ENCODE assay signal across 3 cellular contexts in genomic region chr5:150658699-150659265, GRCh38.
TF ChIP-seq lines count a peak whose summit lies in the region.

No MANE protein-coding gene starts in this region.

TF ChIP-seq in SK-N-SH treated with all-trans-retinoic acid at 6 μM for 48 hours, 23 proteins besides CTCF, POLR2A, EP300 and RAD21 (continues in another document):
- TF ChIP-seq PATZ1 (CRISPR knock-in tag; IDR thresholded peaks at IDR 0.05; ENCODE audit: borderline replicate concordance) (no peak), ARNTL (CRISPR knock-in tag; IDR thresholded peaks at IDR 0.05; ENCODE audit: borderline replicate concordance, low read depth) (no peak), CREB5 (CRISPR knock-in tag; IDR thresholded peaks at IDR 0.05; ENCODE audit: low read depth) (no peak), PPARA (CRISPR knock-in tag; IDR thresholded peaks at IDR 0.05; ENCODE audit: borderline replicate concordance) (no peak), RARB (CRISPR knock-in tag; IDR thresholded peaks at IDR 0.05) (no peak), POU6F1 (CRISPR knock-in tag; IDR thresholded peaks at IDR 0.05; ENCODE audit: borderline replicate concordance, low read depth) (no peak), SNAI2 (CRISPR knock-in tag; IDR thresholded peaks at IDR 0.05) (no peak), TOX (CRISPR knock-in tag; IDR thresholded peaks at IDR 0.05; ENCODE audit: borderline replicate concordance) (no peak), GLIS3 (CRISPR knock-in tag; IDR thresholded peaks at IDR 0.05) (no peak), ZFP30 (CRISPR knock-in tag; IDR thresholded peaks at IDR 0.05) (no peak), ZNF8 (CRISPR knock-in tag; IDR thresholded peaks at IDR 0.05) (no peak), ESRRG (CRISPR knock-in tag; IDR thresholded peaks at IDR 0.05) (no peak)

TF ChIP-seq in SK-N-SH, 30 proteins besides CTCF, POLR2A, EP300 and RAD21:
- TF ChIP-seq MAX (IDR thresholded peaks at IDR 0.05; ENCODE audit: low read depth) = no peak
- no peak for TF ChIP-seq USF2 (IDR thresholded peaks at IDR 0.05; ENCODE audit: borderline replicate concordance, low read depth, low read length)
- TF ChIP-seq TEAD4 (IDR thresholded peaks at IDR 0.05; ENCODE audit: borderline replicate concordance, insufficient read depth) = no peak
- TF ChIP-seq SIN3A (IDR thresholded peaks at IDR 0.05; ENCODE audit: borderline replicate concordance, low read depth, low read length) = no peak
- TF ChIP-seq, protein P1, sequence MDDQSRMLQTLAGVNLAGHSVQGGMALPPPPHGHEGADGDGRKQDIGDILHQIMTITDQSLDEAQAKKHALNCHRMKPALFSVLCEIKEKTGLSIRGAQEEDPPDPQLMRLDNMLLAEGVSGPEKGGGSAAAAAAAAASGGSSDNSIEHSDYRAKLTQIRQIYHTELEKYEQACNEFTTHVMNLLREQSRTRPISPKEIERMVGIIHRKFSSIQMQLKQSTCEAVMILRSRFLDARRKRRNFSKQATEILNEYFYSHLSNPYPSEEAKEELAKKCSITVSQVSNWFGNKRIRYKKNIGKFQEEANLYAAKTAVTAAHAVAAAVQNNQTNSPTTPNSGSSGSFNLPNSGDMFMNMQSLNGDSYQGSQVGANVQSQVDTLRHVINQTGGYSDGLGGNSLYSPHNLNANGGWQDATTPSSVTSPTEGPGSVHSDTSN (IDR thresholded peaks at IDR 0.05) = no peak
- TF ChIP-seq MXI1 (IDR thresholded peaks at IDR 0.05; ENCODE audit: low read depth, low read length) = no peak
- TF ChIP-seq CHD2 (IDR thresholded peaks at IDR 0.05; ENCODE audit: low read length, partially characterized antibody) = no peak
- no peak for TF ChIP-seq NRF1 (IDR thresholded peaks at IDR 0.05; ENCODE audit: low read depth, low read length)
- TF ChIP-seq FOXJ3 (CRISPR knock-in tag; IDR thresholded peaks at IDR 0.05) = no peak
- no peak for TF ChIP-seq RFX5 (IDR thresholded peaks at IDR 0.05; ENCODE audit: low read length)
- TF ChIP-seq, protein P2, sequence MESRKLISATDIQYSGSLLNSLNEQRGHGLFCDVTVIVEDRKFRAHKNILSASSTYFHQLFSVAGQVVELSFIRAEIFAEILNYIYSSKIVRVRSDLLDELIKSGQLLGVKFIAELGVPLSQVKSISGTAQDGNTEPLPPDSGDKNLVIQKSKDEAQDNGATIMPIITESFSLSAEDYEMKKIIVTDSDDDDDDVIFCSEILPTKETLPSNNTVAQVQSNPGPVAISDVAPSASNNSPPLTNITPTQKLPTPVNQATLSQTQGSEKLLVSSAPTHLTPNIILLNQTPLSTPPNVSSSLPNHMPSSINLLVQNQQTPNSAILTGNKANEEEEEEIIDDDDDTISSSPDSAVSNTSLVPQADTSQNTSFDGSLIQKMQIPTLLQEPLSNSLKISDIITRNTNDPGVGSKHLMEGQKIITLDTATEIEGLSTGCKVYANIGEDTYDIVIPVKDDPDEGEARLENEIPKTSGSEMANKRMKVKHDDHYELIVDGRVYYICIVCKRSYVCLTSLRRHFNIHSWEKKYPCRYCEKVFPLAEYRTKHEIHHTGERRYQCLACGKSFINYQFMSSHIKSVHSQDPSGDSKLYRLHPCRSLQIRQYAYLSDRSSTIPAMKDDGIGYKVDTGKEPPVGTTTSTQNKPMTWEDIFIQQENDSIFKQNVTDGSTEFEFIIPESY (IDR thresholded peaks at IDR 0.05; ENCODE audit: borderline replicate concordance, low read depth) = no peak
- no peak for TF ChIP-seq REST (IDR thresholded peaks at IDR 0.05; ENCODE audit: low read depth, low read length)
- TF ChIP-seq FOSL2 (IDR thresholded peaks at IDR 0.05; ENCODE audit: borderline replicate concordance, low read depth) = no peak
- TF ChIP-seq RCOR1 (IDR thresholded peaks at IDR 0.05; ENCODE audit: low read length) = no peak
- TF ChIP-seq FOXM1 (IDR thresholded peaks at IDR 0.05; ENCODE audit: low read depth) = no peak
- no peak for TF ChIP-seq MEF2A (IDR thresholded peaks at IDR 0.05; ENCODE audit: borderline replicate concordance, low read depth)
- no peak for TF ChIP-seq SMC3 (IDR thresholded peaks at IDR 0.05; ENCODE audit: low read depth, low read length)
- TF ChIP-seq POLR2AphosphoS5 (IDR thresholded peaks at IDR 0.05; ENCODE audit: low read depth, low read length) = no peak
- no peak for TF ChIP-seq TAF1 (IDR thresholded peaks at IDR 0.05; ENCODE audit: borderline replicate concordance, low read depth, low read length)
- TF ChIP-seq NFIC (IDR thresholded peaks at IDR 0.05; ENCODE audit: borderline replicate concordance) = no peak
TF ChIP-seq in SK-N-SH: peak in this region for 0.

TF ChIP-seq in H1, 55 proteins besides CTCF, POLR2A, EP300 and RAD21:
- TF ChIP-seq HDAC6 (IDR thresholded peaks at IDR 0.05; ENCODE audit: low read depth, low read length) = no peak
- TF ChIP-seq RXRA (IDR thresholded peaks at IDR 0.05; ENCODE audit: insufficient read depth, low read depth, low read length) = no peak
- no peak for TF ChIP-seq HDAC2 (IDR thresholded peaks at IDR 0.05; ENCODE audit: borderline replicate concordance in 1 of 2, low read depth in 2 of 2, low read length in 2 of 2)
- TF ChIP-seq, protein P3, sequence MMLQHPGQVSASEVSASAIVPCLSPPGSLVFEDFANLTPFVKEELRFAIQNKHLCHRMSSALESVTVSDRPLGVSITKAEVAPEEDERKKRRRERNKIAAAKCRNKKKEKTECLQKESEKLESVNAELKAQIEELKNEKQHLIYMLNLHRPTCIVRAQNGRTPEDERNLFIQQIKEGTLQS (IDR thresholded peaks at IDR 0.05; ENCODE audit: insufficient read depth, low read depth, low read length) = no peak
- TF ChIP-seq SIRT6 (IDR thresholded peaks at IDR 0.05; ENCODE audit: low read length) = no peak
- TF ChIP-seq PHF8 (conservative IDR thresholded peaks at IDR 0.05; ENCODE audit: low read depth, low read length) = no peak
- no peak for TF ChIP-seq BRCA1 (IDR thresholded peaks at IDR 0.05; ENCODE audit: low read depth, low read length)
- TF ChIP-seq SP2 (IDR thresholded peaks at IDR 0.05; ENCODE audit: low read length) = no peak
- TF ChIP-seq, protein P4, sequence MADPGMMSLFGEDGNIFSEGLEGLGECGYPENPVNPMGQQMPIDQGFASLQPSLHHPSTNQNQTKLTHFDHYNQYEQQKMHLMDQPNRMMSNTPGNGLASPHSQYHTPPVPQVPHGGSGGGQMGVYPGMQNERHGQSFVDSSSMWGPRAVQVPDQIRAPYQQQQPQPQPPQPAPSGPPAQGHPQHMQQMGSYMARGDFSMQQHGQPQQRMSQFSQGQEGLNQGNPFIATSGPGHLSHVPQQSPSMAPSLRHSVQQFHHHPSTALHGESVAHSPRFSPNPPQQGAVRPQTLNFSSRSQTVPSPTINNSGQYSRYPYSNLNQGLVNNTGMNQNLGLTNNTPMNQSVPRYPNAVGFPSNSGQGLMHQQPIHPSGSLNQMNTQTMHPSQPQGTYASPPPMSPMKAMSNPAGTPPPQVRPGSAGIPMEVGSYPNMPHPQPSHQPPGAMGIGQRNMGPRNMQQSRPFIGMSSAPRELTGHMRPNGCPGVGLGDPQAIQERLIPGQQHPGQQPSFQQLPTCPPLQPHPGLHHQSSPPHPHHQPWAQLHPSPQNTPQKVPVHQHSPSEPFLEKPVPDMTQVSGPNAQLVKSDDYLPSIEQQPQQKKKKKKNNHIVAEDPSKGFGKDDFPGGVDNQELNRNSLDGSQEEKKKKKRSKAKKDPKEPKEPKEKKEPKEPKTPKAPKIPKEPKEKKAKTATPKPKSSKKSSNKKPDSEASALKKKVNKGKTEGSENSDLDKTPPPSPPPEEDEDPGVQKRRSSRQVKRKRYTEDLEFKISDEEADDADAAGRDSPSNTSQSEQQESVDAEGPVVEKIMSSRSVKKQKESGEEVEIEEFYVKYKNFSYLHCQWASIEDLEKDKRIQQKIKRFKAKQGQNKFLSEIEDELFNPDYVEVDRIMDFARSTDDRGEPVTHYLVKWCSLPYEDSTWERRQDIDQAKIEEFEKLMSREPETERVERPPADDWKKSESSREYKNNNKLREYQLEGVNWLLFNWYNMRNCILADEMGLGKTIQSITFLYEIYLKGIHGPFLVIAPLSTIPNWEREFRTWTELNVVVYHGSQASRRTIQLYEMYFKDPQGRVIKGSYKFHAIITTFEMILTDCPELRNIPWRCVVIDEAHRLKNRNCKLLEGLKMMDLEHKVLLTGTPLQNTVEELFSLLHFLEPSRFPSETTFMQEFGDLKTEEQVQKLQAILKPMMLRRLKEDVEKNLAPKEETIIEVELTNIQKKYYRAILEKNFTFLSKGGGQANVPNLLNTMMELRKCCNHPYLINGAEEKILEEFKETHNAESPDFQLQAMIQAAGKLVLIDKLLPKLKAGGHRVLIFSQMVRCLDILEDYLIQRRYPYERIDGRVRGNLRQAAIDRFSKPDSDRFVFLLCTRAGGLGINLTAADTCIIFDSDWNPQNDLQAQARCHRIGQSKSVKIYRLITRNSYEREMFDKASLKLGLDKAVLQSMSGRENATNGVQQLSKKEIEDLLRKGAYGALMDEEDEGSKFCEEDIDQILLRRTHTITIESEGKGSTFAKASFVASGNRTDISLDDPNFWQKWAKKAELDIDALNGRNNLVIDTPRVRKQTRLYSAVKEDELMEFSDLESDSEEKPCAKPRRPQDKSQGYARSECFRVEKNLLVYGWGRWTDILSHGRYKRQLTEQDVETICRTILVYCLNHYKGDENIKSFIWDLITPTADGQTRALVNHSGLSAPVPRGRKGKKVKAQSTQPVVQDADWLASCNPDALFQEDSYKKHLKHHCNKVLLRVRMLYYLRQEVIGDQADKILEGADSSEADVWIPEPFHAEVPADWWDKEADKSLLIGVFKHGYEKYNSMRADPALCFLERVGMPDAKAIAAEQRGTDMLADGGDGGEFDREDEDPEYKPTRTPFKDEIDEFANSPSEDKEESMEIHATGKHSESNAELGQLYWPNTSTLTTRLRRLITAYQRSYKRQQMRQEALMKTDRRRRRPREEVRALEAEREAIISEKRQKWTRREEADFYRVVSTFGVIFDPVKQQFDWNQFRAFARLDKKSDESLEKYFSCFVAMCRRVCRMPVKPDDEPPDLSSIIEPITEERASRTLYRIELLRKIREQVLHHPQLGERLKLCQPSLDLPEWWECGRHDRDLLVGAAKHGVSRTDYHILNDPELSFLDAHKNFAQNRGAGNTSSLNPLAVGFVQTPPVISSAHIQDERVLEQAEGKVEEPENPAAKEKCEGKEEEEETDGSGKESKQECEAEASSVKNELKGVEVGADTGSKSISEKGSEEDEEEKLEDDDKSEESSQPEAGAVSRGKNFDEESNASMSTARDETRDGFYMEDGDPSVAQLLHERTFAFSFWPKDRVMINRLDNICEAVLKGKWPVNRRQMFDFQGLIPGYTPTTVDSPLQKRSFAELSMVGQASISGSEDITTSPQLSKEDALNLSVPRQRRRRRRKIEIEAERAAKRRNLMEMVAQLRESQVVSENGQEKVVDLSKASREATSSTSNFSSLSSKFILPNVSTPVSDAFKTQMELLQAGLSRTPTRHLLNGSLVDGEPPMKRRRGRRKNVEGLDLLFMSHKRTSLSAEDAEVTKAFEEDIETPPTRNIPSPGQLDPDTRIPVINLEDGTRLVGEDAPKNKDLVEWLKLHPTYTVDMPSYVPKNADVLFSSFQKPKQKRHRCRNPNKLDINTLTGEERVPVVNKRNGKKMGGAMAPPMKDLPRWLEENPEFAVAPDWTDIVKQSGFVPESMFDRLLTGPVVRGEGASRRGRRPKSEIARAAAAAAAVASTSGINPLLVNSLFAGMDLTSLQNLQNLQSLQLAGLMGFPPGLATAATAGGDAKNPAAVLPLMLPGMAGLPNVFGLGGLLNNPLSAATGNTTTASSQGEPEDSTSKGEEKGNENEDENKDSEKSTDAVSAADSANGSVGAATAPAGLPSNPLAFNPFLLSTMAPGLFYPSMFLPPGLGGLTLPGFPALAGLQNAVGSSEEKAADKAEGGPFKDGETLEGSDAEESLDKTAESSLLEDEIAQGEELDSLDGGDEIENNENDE (IDR thresholded peaks at IDR 0.05; ENCODE audit: insufficient replicate concordance, low read length) = no peak
- TF ChIP-seq SRF (IDR thresholded peaks at IDR 0.05; ENCODE audit: low read depth, low read length) = no peak
- TF ChIP-seq E2F6 (IDR thresholded peaks at IDR 0.05) = no peak
- no peak for TF ChIP-seq RNF2 (IDR thresholded peaks at IDR 0.05; ENCODE audit: borderline replicate concordance, low read depth, low read length, missing control alignments, poor library complexity, severe bottlenecking)
- TF ChIP-seq RBBP5 (IDR thresholded peaks at IDR 0.05; ENCODE audit: borderline replicate concordance, low read depth, low read length) = no peak
